In the genomic region with DNA sequence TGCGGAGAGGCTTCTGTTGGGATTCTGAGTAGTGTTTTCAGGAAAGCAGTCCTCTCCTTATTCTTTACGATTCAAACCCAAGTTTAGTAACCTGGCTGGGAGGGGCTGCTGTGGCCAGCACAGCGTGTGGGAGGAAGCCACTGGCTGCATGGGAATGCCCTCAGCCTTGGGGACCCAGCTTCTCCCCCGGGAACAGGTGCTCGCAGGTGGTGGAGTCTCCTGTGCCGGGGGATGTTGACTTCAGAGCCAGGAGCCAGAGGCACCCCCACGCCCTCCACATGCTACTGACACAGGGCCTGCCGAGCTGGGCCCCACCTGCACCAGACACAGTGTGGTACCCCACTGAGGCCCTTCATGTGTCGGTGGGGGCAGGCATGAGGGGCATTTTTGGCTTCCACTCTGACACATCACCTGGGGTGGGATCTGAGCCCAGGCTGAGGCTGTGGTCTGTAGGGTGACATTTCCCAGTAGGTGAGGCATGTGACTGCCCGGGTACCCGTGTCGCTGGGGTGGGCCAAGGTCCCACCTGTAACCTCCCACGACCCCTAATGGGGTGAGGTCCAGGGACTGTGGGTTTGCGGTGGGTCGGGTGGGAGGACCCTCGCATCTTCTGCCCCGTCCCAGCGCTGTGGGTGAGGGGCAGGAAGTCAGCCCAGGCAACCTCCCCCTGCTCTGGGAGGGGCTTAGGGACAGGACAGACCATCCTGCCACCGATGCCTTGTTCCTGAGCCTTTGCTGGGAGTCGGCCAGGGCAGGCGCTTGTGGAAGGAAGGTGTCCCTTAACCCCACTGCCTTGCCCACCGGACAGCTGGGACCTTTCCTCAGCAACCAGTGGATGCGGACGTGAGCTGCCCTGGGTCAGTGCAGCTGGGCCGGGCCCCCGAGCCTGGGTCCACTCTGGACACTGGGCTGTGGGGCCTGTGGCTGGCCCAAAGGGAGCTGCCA, we compare ENCODE assay signal across 28 cellular contexts. TPM values are rescaled to one million over a fixed set of nuclear protein-coding genes. Genes with fewer than 3 reads are reported as not detected.
DNase-seq lines count a peak whose midpoint lies in the region; ATAC-seq and TF ChIP-seq lines count a peak whose summit lies in the region.
"Had no signal": no experiment of that assay in that cellular context is flagged by ENCODE, and none has a peak within 500 bp of the region (broad histone marks: within the 10 kb centered on the region; RNA-seq: fewer than 3 reads in every experiment).

No MANE protein-coding gene starts in this region.

- H3K4me2 ChIP-seq in BLaER1: peak overlapping the region; percentile 90
- H3K4me2 ChIP-seq: GM23338, SK-N-SH had no signal

- peak overlapping the region; percentile 23 for H3K27ac Mint-ChIP-seq in MCF 10A (ENCODE audit: low read depth, unreplicated experiment)
- H3K27ac Mint-ChIP-seq in T-helper 17 cell: peak overlapping the region; percentile 32
- peak overlapping the region; percentile 79 for H3K27ac Mint-ChIP-seq in nephron progenitor cell
- H3K27ac Mint-ChIP-seq: CD8-positive, alpha-beta T cell; HFFc6 had no signal

- TF ChIP-seq CTCF in MCF 10A (IDR thresholded peaks at IDR 0.05; ENCODE audit: unreplicated experiment): no peak
- TF ChIP-seq CTCF in breast epithelium (IDR thresholded peaks at IDR 0.05): no peak
- no peak for TF ChIP-seq CTCF in nephron progenitor cell (IDR thresholded peaks at IDR 0.05)

- ATAC-seq in T-helper 17 cell (no peak), HG02798 (IDR thresholded peaks at IDR 0.05; ENCODE audit: poor library complexity, unreplicated experiment) (no peak), HG03097 (IDR thresholded peaks at IDR 0.05; ENCODE audit: low FRiP score, unreplicated experiment) (no peak)
- ATAC-seq: CD8-positive, alpha-beta T cell; GM23338 had no signal

- CTCF ChIA-PET in MCF 10A (lab: Yijun Ruan, JAX): interaction anchor here (0.5 kb wide), 1 partner anchor 11 kb away, joined by 4 read pairs; no protein-coding TSS in a partner anchor

- TF ChIP-seq POLR2A in breast epithelium (IDR thresholded peaks at IDR 0.05): no peak

- H3K4me1 Mint-ChIP-seq in MCF 10A (ENCODE audit: insufficient read depth, unreplicated experiment) (peaks cover 6% of the 10 kb centered on the region), T-helper 17 cell (peaks cover 6% of the 10 kb centered on the region), nephron progenitor cell (peaks cover 15% of the 10 kb centered on the region)
- H3K4me1 Mint-ChIP-seq: H9 had no signal

- H3K27me3 Mint-ChIP-seq in MCF 10A (ENCODE audit: insufficient read depth, unreplicated experiment) (no peaks in the 10 kb centered on the region), T-helper 17 cell (no peaks in the 10 kb centered on the region), nephron progenitor cell (ENCODE audit: low read depth, poor library complexity) (no peaks in the 10 kb centered on the region)

- intact Hi-C loops in MCF 10A (cut with micrococcal nuclease) (no loop called here), breast epithelium (cut with DNase I; ENCODE audit: low total_unique reads) (no loop called here)

- DNase-seq in MCF 10A (ENCODE audit: unreplicated experiment) (no peak), breast epithelium (ENCODE audit: low spot score in 2 of 2) (no peak), T-helper 17 cell (no peak), nephron progenitor cell (no peak)
- no peak for DNase-seq in effector memory CD4-positive, alpha-beta T cell
- DNase-seq: 8988T; C1 segment of cervical spinal cord; Caco-2; CD8-positive, alpha-beta T cell; H9; HFFc6; KBM-7; MG63; NCI-H1105 treated with DMSO at 0.1 percent for 48 hours; NCI-H146; NCI-H2029; NCI-H446; NCI-H524 treated with DMSO at 0.1 percent for 48 hours; NCI-H774; RPMI8226; SIG-M5; SK-N-SH; SW 1271 had no signal

- no TSS peak for BruUV-seq in MCF 10A (replicated peaks; lab: Mats Ljungman, UMichigan)

- H3K9me3 ChIP-seq in breast epithelium: no peaks in the 10 kb centered on the region
- no peaks in the 10 kb centered on the region for H3K9me3 ChIP-seq in BLaER1
- no peaks in the 10 kb centered on the region for H3K9me3 ChIP-seq in T-helper 17 cell (ENCODE audit: control insufficient read depth, low read length, poor library complexity, severe bottlenecking)
- H3K9me3 ChIP-seq in effector memory CD4-positive, alpha-beta T cell (ENCODE audit: control insufficient read depth, low read length): no peaks in the 10 kb centered on the region
- H3K9me3 ChIP-seq: Caco-2, MG63, SK-N-SH had no signal

- peak overlapping the region; percentile 72; the same call in 1 of the 2 replicates for H3K9ac ChIP-seq in BLaER1
- H3K9ac ChIP-seq: SK-N-SH had no signal

- H3K4me1 ChIP-seq in breast epithelium: no peaks in the 10 kb centered on the region
- peaks cover 56% of the 10 kb centered on the region for H3K4me1 ChIP-seq in BLaER1
- H3K4me1 ChIP-seq in effector memory CD4-positive, alpha-beta T cell (ENCODE audit: control insufficient read depth, insufficient read depth, low read length, poor library complexity, severe bottlenecking): no peaks in the 10 kb centered on the region
- H3K4me1 ChIP-seq: Caco-2 had no signal

- H3K9me3 Mint-ChIP-seq in MCF 10A (ENCODE audit: unreplicated experiment) (no peaks in the 10 kb centered on the region), nephron progenitor cell (no peaks in the 10 kb centered on the region)
- H3K9me3 Mint-ChIP-seq: CD8-positive, alpha-beta T cell; GM23338; H9; HFFc6 had no signal

- no peak overlapping the region for H3K4me3 Mint-ChIP-seq in MCF 10A (ENCODE audit: unreplicated experiment)
- no peak overlapping the region for H3K4me3 Mint-ChIP-seq in T-helper 17 cell
- no peak overlapping the region for H3K4me3 Mint-ChIP-seq in nephron progenitor cell
- H3K4me3 Mint-ChIP-seq: CD8-positive, alpha-beta T cell; GM23338; H9; HFFc6 had no signal

- H3K36me3 Mint-ChIP-seq in MCF 10A (ENCODE audit: insufficient read depth, unreplicated experiment) (peaks cover 33% of the 10 kb centered on the region), T-helper 17 cell (ENCODE audit: low read depth) (peaks cover 2% of the 10 kb centered on the region), nephron progenitor cell (ENCODE audit: low read depth) (peaks cover 20% of the 10 kb centered on the region)

- peaks cover 97% of the 10 kb centered on the region for H4K20me1 ChIP-seq in BLaER1

- POLR2A ChIA-PET in MCF 10A (lab: Yijun Ruan, JAX): no interaction called here

- H3K36me3 ChIP-seq in breast epithelium: no peaks in the 10 kb centered on the region
- H3K36me3 ChIP-seq in BLaER1: peaks cover 74% of the 10 kb centered on the region
- peaks cover 15% of the 10 kb centered on the region for H3K36me3 ChIP-seq in effector memory CD4-positive, alpha-beta T cell (ENCODE audit: control insufficient read depth, insufficient read depth, low read length)

- H3K27me3 ChIP-seq in breast epithelium (no peaks in the 10 kb centered on the region), BLaER1 (no peaks in the 10 kb centered on the region)
- no peaks in the 10 kb centered on the region for H3K27me3 ChIP-seq in effector memory CD4-positive, alpha-beta T cell (replicated peaks; ENCODE audit: control insufficient read depth, insufficient read depth, low read length, poor library complexity, severe bottlenecking)
- H3K27me3 ChIP-seq: MG63 had no signal

- H3K4me3 ChIP-seq in breast epithelium (no peak overlapping the region), BLaER1 (no peak overlapping the region)
- no peak overlapping the region for H3K4me3 ChIP-seq in effector memory CD4-positive, alpha-beta T cell (ENCODE audit: insufficient read depth, low read depth, low read length, poor library complexity, severe bottlenecking)
- H3K4me3 ChIP-seq: GM23338, MG63 had no signal

- no peak overlapping the region for H3K27ac ChIP-seq in breast epithelium
- peak overlapping the region; percentile 38; the same call in 1 of the 2 replicates for H3K27ac ChIP-seq in BLaER1
- no peak overlapping the region for H3K27ac ChIP-seq in effector memory CD4-positive, alpha-beta T cell (ENCODE audit: insufficient read depth, low read length, poor library complexity, severe bottlenecking)

RNA-seq across cellular contexts. Expression of a gene that starts 26.5 kb away (rescaled TPM):
- total RNA-seq in MCF 10A (2022) (154 and 166 TPM in 2 replicates), breast epithelium (10 to 100 TPM; 50.7 to 70.1 (median 68.8) TPM), T-helper 17 cell (10 to 100 TPM; 99.0 to 99.7 TPM)

RNA-seq across cellular contexts. Expression of a gene that starts 28.4 kb away (rescaled TPM):
- 31.1 and 50.5 TPM in 2 replicates for total RNA-seq in MCF 10A (2022)
- total RNA-seq in breast epithelium: 100 to 1,000 TPM in 1 of 3 donors, 10 to 100 TPM in 2; 46.2 to 146 (median 92.1) TPM
- total RNA-seq in T-helper 17 cell: 10 to 100 TPM; 51.6 to 58.8 TPM

RNA-seq across cellular contexts. Expression of a gene that starts 40.5 kb away (rescaled TPM):
- total RNA-seq in MCF 10A (2022) (not detected in 2 replicates), breast epithelium (10 to 100 TPM; 24.1 to 32.8 (median 32.8) TPM), T-helper 17 cell (100 to 1,000 TPM; 451 to 842 TPM)
- total RNA-seq: LHCN-M2 had no signal

RNA-seq across cellular contexts. Expression of a gene that starts 44.9 kb away (rescaled TPM):
- total RNA-seq in MCF 10A (2022) (11.2 and 17.6 TPM in 2 replicates), breast epithelium (1 to 10 TPM; 4.9 to 7.8 (median 6.7) TPM), T-helper 17 cell (100 to 1,000 TPM; 141 to 361 TPM)

RNA-seq across cellular contexts. Expression of a gene that starts 47.8 kb away (rescaled TPM):
- total RNA-seq in MCF 10A (2022) (4.1 and 6.2 TPM in 2 replicates), breast epithelium (under 1 TPM; 0.33 to 0.64 (median 0.59) TPM), T-helper 17 cell (1 to 10 TPM in 1 of 2 donors, under 1 TPM in 1; 0.60 to 1.7 TPM)

Comparison
In these comparisons a context has a peak if more than half of its experiments do, and no peak if none do; other contexts are left out.
1. RNA of a gene that starts 40.5 kb away (total RNA-seq): 451 to 842 TPM in T-helper 17 cell and 24.1 to 32.8 TPM in breast epithelium; not detected in MCF 10A; every median in the first group is over 10 times any median in the second.
2. H3K27ac Mint-ChIP-seq: peak in every context shown above with its lines; median percentile 79 in nephron progenitor cell; 32 in T-helper 17 cell; 23 in MCF 10A.